ENCODE assay signal across 1 cellular context in genomic region chr5:150000261-150000989, GRCh38.
TF ChIP-seq lines count a peak whose summit lies in the region.

Gene HMGXB3 (plus strand): TSS chr5:150000739. CDS start chr5:150004853, 4,114 bp downstream.
Gene TIGD6 (minus strand): TSS chr5:150000654. CDS start chr5:149996348, 4,306 bp downstream.

TF ChIP-seq in HEK293, 187 proteins besides CTCF, POLR2A, EP300 and RAD21 (continued from another document and continues in another):
- TF ChIP-seq, protein P1, sequence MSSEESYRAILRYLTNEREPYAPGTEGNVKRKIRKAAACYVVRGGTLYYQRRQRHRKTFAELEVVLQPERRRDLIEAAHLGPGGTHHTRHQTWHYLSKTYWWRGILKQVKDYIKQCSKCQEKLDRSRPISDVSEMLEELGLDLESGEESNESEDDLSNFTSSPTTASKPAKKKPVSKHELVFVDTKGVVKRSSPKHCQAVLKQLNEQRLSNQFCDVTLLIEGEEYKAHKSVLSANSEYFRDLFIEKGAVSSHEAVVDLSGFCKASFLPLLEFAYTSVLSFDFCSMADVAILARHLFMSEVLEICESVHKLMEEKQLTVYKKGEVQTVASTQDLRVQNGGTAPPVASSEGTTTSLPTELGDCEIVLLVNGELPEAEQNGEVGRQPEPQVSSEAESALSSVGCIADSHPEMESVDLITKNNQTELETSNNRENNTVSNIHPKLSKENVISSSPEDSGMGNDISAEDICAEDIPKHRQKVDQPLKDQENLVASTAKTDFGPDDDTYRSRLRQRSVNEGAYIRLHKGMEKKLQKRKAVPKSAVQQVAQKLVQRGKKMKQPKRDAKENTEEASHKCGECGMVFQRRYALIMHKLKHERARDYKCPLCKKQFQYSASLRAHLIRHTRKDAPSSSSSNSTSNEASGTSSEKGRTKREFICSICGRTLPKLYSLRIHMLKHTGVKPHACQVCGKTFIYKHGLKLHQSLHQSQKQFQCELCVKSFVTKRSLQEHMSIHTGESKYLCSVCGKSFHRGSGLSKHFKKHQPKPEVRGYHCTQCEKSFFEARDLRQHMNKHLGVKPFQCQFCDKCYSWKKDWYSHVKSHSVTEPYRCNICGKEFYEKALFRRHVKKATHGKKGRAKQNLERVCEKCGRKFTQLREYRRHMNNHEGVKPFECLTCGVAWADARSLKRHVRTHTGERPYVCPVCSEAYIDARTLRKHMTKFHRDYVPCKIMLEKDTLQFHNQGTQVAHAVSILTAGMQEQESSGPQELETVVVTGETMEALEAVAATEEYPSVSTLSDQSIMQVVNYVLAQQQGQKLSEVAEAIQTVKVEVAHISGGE (tag by site-specific recombination; conservative IDR thresholded peaks at IDR 0.05; ENCODE audit: low read depth), result peak; percentile 99
- TF ChIP-seq PATZ1 (tag by site-specific recombination; IDR thresholded peaks at IDR 0.05) (peak; percentile 87), ZBTB49 (tag by site-specific recombination; IDR thresholded peaks at IDR 0.05; ENCODE audit: low read depth) (no peak), ZNF692 (tag by site-specific recombination; IDR thresholded peaks at IDR 0.05) (peak; percentile 89), ZNF350 (tag by site-specific recombination; IDR thresholded peaks at IDR 0.05) (no peak), GFI1B (tag by site-specific recombination; IDR thresholded peaks at IDR 0.05) (no peak), ZNF155 (tag by site-specific recombination; IDR thresholded peaks at IDR 0.05) (no peak), ZNF366 (tag by site-specific recombination; conservative IDR thresholded peaks at IDR 0.05) (no peak), ZNF585B (tag by site-specific recombination; IDR thresholded peaks at IDR 0.05) (no peak), HOXC10 (CRISPR knock-in tag; IDR thresholded peaks at IDR 0.05) (no peak), ZNF561 (tag by site-specific recombination; IDR thresholded peaks at IDR 0.05; ENCODE audit: borderline replicate concordance) (peak; percentile 94), BCL11B (tag by site-specific recombination; IDR thresholded peaks at IDR 0.05; ENCODE audit: low read depth) (peak; percentile 93; the same call in 1 of the 2 replicates), ZNF266 (tag by site-specific recombination; IDR thresholded peaks at IDR 0.05; ENCODE audit: low read depth) (no peak), ZNF548 (tag by site-specific recombination; IDR thresholded peaks at IDR 0.05) (no peak), GLIS2 (tag by site-specific recombination; IDR thresholded peaks at IDR 0.05) (peak; percentile 97), ZNF639 (tag by site-specific recombination; IDR thresholded peaks at IDR 0.05) (no peak; the same call in 1 of the 2 replicates), ZSCAN30 (tag by site-specific recombination; IDR thresholded peaks at IDR 0.05) (peak; percentile 87; the same call in 1 of the 2 replicates), ZNF544 (tag by site-specific recombination; IDR thresholded peaks at IDR 0.05) (no peak), ZNF398 (tag by site-specific recombination; IDR thresholded peaks at IDR 0.05) (no peak), FEZF1 (tag by site-specific recombination; IDR thresholded peaks at IDR 0.05) (no peak), TRIM28 (IDR thresholded peaks at IDR 0.05; ENCODE audit: borderline replicate concordance, low read length) (no peak; the same call in 1 of the 2 replicates), ZNF707 (tag by site-specific recombination; IDR thresholded peaks at IDR 0.05) (no peak), ZNF112 (tag by site-specific recombination; IDR thresholded peaks at IDR 0.05) (no peak), ZNF830 (tag by site-specific recombination; IDR thresholded peaks at IDR 0.05; ENCODE audit: low read depth) (no peak), ZNF341 (tag by site-specific recombination; IDR thresholded peaks at IDR 0.05; ENCODE audit: low read depth) (peak; percentile 37; the same call in 1 of the 2 replicates), ZNF777 (tag by site-specific recombination; IDR thresholded peaks at IDR 0.05; ENCODE audit: borderline replicate concordance) (no peak), ZNF148 (tag by site-specific recombination; IDR thresholded peaks at IDR 0.05; ENCODE audit: borderline replicate concordance) (no peak), ZNF24 (tag by site-specific recombination; IDR thresholded peaks at IDR 0.05) (no peak; the same call in 1 of the 2 replicates), ZNF37A (tag by site-specific recombination; IDR thresholded peaks at IDR 0.05) (no peak), ZNF843 (tag by site-specific recombination; IDR thresholded peaks at IDR 0.05) (peak; percentile 45; the same call in 1 of the 2 replicates), ZNF501 (tag by site-specific recombination; IDR thresholded peaks at IDR 0.05) (peak; percentile 97; the same call in 1 of the 2 replicates)
- TF ChIP-seq, protein P2, sequence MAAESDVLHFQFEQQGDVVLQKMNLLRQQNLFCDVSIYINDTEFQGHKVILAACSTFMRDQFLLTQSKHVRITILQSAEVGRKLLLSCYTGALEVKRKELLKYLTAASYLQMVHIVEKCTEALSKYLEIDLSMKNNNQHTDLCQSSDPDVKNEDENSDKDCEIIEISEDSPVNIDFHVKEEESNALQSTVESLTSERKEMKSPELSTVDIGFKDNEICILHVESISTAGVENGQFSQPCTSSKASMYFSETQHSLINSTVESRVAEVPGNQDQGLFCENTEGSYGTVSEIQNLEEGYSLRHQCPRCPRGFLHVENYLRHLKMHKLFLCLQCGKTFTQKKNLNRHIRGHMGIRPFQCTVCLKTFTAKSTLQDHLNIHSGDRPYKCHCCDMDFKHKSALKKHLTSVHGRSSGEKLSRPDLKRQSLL (tag by site-specific recombination; IDR thresholded peaks at IDR 0.05), result no peak; the same call in 1 of the 2 replicates
- TF ChIP-seq, protein P3, sequence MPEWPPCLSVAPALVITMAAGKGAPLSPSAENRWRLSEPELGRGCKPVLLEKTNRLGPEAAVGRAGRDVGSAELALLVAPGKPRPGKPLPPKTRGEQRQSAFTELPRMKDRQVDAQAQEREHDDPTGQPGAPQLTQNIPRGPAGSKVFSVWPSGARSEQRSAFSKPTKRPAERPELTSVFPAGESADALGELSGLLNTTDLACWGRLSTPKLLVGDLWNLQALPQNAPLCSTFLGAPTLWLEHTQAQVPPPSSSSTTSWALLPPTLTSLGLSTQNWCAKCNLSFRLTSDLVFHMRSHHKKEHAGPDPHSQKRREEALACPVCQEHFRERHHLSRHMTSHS (tag by site-specific recombination; IDR thresholded peaks at IDR 0.05), result no peak
- TF ChIP-seq, protein P4, sequence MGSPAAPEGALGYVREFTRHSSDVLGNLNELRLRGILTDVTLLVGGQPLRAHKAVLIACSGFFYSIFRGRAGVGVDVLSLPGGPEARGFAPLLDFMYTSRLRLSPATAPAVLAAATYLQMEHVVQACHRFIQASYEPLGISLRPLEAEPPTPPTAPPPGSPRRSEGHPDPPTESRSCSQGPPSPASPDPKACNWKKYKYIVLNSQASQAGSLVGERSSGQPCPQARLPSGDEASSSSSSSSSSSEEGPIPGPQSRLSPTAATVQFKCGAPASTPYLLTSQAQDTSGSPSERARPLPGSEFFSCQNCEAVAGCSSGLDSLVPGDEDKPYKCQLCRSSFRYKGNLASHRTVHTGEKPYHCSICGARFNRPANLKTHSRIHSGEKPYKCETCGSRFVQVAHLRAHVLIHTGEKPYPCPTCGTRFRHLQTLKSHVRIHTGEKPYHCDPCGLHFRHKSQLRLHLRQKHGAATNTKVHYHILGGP (tag by site-specific recombination; IDR thresholded peaks at IDR 0.05), result no peak
- TF ChIP-seq, protein P5, sequence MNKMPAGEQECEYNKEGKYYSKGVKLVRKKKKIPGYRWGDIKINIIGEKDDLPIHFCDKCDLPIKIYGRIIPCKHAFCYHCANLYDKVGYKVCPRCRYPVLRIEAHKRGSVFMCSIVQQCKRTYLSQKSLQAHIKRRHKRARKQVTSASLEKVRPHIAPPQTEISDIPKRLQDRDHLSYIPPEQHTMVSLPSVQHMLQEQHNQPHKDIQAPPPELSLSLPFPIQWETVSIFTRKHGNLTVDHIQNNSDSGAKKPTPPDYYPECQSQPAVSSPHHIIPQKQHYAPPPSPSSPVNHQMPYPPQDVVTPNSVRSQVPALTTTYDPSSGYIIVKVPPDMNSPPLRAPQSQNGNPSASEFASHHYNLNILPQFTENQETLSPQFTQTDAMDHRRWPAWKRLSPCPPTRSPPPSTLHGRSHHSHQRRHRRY (tag by site-specific recombination; IDR thresholded peaks at IDR 0.05), result no peak
- TF ChIP-seq, protein P6, sequence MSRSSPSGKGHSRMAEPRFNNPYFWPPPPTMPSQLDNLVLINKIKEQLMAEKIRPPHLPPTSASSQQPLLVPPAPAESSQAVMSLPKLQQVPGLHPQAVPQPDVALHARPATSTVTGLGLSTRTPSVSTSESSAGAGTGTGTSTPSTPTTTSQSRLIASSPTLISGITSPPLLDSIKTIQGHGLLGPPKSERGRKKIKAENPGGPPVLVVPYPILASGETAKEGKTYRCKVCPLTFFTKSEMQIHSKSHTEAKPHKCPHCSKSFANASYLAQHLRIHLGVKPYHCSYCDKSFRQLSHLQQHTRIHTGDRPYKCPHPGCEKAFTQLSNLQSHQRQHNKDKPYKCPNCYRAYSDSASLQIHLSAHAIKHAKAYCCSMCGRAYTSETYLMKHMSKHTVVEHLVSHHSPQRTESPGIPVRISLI (tag by site-specific recombination; IDR thresholded peaks at IDR 0.05), result no peak
